1 cellular context compared by ENCODE assay signal in the genomic region with DNA sequence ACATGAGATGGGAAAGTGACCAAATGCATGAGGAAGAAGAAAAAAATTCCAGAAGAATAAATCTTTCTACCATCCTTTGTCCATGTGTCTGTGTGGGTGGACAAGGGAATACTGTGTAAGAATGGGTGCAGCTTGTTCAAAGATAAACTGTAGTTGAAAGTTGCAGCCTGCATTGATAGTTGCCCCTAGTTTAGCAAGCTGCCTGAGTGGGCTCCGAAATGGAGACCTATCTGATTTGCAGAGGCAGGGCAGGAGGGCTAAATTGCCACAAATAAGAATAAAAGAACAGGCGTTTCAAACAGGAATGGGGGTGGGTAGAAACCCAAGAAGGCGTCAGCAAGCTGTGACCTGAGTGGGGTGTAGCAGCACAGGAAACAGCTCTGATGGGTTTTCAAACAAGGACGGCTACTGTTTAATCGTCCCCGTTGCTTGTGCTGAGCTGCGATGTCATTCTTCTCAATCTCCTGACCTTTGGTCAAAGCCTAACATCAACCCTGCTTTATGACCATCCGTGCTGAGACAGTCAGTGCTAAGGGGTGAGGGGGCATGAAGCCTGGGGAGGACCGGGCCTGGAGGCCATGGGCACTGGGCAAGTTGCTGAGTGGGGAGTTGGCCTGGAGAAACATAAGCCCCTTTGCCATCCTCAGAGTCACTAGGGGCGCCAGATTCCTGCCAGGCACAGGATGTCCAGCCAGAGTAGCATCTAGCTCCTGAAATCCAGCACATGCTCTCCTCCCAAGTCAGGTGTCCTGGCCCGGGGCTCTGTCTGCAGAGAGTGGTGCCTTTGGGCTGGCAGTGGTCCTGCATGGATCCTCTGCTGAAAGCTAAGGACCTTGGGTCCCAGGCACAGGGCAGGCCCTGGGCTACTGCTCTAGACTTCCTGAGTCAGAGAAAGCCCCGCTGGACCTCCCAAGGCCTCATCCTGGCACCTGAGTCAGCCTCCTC.
A peak's percentile ranks its signal among the peaks of the same experiment; 100 is the strongest.
TF ChIP-seq lines count a peak whose summit lies in the region.

No MANE protein-coding gene starts in this region.

TF ChIP-seq in HepG2, 621 proteins besides CTCF, POLR2A, EP300 and RAD21 (continued from another document and continues in another):
- TF ChIP-seq TOE1 (CRISPR knock-in tag; IDR thresholded peaks at IDR 0.05) (no peak), ZNF629 (CRISPR knock-in tag; conservative IDR thresholded peaks at IDR 0.05) (0 out of 2 replicates have a peak, but pooled peaks have one; percentile 7), MEIS1 (CRISPR knock-in tag; IDR thresholded peaks at IDR 0.05; ENCODE audit: borderline replicate concordance) (peak; percentile 79; the same call in 1 of the 2 replicates), MEF2D (CRISPR knock-in tag; IDR thresholded peaks at IDR 0.05) (no peak), ZNF33A (CRISPR knock-in tag; IDR thresholded peaks at IDR 0.05; ENCODE audit: borderline replicate concordance) (no peak), SMAD9 (CRISPR knock-in tag; IDR thresholded peaks at IDR 0.05) (no peak), HNRNPK (IDR thresholded peaks at IDR 0.05; ENCODE audit: low read depth, low read length, poor library complexity, severe bottlenecking) (no peak), SMARCE1 (IDR thresholded peaks at IDR 0.05; ENCODE audit: borderline replicate concordance) (no peak), ZNF460 (CRISPR knock-in tag; IDR thresholded peaks at IDR 0.05; ENCODE audit: borderline replicate concordance) (no peak), THRA (CRISPR knock-in tag; IDR thresholded peaks at IDR 0.05; ENCODE audit: borderline replicate concordance) (no peak), SIN3B (IDR thresholded peaks at IDR 0.05; ENCODE audit: low read length) (no peak), KLF9 (CRISPR knock-in tag; IDR thresholded peaks at IDR 0.05; ENCODE audit: low read depth) (no peak), ZKSCAN8 (CRISPR knock-in tag; IDR thresholded peaks at IDR 0.05; ENCODE audit: borderline replicate concordance) (no peak), FIP1L1 (IDR thresholded peaks at IDR 0.05; ENCODE audit: borderline replicate concordance, insufficient read depth, low read depth, low read length) (no peak), POLR2G (IDR thresholded peaks at IDR 0.05; ENCODE audit: low read depth, low read length) (peak; percentile 77), ZNF891 (CRISPR knock-in tag; IDR thresholded peaks at IDR 0.05) (peak; percentile 61; the same call in 1 of the 2 replicates), NCOA5 (CRISPR knock-in tag; IDR thresholded peaks at IDR 0.05) (no peak), MAZ (IDR thresholded peaks at IDR 0.05; ENCODE audit: borderline replicate concordance, low read depth, low read length) (no peak), MAZ (CRISPR knock-in tag; IDR thresholded peaks at IDR 0.05; ENCODE audit: low read depth) (peak; percentile 25; the same call in 1 of the 2 replicates), SIX1 (CRISPR knock-in tag; IDR thresholded peaks at IDR 0.05; ENCODE audit: borderline replicate concordance) (0 out of 2 replicates have a peak, but pooled peaks have one; percentile 22), KDM6A (CRISPR knock-in tag; IDR thresholded peaks at IDR 0.05; ENCODE audit: low read depth) (0 out of 2 replicates have a peak, but pooled peaks have one; percentile 42), ATRX (CRISPR knock-in tag; IDR thresholded peaks at IDR 0.05; ENCODE audit: borderline replicate concordance) (no peak), BRD4 (CRISPR knock-in tag; IDR thresholded peaks at IDR 0.05) (peak; percentile 48; the same call in 1 of the 2 replicates), ZNF678 (CRISPR knock-in tag; IDR thresholded peaks at IDR 0.05) (no peak), MATR3 (CRISPR knock-in tag; IDR thresholded peaks at IDR 0.05) (no peak), HMGXB4 (CRISPR knock-in tag; IDR thresholded peaks at IDR 0.05; ENCODE audit: borderline replicate concordance in 1 of 2, low read depth in 1 of 2) (peak in 1 of 2 experiments; percentile 31; a peak in 1 of 4 replicates)
- TF ChIP-seq, protein P1, sequence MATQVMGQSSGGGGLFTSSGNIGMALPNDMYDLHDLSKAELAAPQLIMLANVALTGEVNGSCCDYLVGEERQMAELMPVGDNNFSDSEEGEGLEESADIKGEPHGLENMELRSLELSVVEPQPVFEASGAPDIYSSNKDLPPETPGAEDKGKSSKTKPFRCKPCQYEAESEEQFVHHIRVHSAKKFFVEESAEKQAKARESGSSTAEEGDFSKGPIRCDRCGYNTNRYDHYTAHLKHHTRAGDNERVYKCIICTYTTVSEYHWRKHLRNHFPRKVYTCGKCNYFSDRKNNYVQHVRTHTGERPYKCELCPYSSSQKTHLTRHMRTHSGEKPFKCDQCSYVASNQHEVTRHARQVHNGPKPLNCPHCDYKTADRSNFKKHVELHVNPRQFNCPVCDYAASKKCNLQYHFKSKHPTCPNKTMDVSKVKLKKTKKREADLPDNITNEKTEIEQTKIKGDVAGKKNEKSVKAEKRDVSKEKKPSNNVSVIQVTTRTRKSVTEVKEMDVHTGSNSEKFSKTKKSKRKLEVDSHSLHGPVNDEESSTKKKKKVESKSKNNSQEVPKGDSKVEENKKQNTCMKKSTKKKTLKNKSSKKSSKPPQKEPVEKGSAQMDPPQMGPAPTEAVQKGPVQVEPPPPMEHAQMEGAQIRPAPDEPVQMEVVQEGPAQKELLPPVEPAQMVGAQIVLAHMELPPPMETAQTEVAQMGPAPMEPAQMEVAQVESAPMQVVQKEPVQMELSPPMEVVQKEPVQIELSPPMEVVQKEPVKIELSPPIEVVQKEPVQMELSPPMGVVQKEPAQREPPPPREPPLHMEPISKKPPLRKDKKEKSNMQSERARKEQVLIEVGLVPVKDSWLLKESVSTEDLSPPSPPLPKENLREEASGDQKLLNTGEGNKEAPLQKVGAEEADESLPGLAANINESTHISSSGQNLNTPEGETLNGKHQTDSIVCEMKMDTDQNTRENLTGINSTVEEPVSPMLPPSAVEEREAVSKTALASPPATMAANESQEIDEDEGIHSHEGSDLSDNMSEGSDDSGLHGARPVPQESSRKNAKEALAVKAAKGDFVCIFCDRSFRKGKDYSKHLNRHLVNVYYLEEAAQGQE (IDR thresholded peaks at IDR 0.05; ENCODE audit: borderline replicate concordance in 1 of 2, low read depth in 1 of 2, low read length in 2 of 2), result no peak
- TF ChIP-seq, protein P2, sequence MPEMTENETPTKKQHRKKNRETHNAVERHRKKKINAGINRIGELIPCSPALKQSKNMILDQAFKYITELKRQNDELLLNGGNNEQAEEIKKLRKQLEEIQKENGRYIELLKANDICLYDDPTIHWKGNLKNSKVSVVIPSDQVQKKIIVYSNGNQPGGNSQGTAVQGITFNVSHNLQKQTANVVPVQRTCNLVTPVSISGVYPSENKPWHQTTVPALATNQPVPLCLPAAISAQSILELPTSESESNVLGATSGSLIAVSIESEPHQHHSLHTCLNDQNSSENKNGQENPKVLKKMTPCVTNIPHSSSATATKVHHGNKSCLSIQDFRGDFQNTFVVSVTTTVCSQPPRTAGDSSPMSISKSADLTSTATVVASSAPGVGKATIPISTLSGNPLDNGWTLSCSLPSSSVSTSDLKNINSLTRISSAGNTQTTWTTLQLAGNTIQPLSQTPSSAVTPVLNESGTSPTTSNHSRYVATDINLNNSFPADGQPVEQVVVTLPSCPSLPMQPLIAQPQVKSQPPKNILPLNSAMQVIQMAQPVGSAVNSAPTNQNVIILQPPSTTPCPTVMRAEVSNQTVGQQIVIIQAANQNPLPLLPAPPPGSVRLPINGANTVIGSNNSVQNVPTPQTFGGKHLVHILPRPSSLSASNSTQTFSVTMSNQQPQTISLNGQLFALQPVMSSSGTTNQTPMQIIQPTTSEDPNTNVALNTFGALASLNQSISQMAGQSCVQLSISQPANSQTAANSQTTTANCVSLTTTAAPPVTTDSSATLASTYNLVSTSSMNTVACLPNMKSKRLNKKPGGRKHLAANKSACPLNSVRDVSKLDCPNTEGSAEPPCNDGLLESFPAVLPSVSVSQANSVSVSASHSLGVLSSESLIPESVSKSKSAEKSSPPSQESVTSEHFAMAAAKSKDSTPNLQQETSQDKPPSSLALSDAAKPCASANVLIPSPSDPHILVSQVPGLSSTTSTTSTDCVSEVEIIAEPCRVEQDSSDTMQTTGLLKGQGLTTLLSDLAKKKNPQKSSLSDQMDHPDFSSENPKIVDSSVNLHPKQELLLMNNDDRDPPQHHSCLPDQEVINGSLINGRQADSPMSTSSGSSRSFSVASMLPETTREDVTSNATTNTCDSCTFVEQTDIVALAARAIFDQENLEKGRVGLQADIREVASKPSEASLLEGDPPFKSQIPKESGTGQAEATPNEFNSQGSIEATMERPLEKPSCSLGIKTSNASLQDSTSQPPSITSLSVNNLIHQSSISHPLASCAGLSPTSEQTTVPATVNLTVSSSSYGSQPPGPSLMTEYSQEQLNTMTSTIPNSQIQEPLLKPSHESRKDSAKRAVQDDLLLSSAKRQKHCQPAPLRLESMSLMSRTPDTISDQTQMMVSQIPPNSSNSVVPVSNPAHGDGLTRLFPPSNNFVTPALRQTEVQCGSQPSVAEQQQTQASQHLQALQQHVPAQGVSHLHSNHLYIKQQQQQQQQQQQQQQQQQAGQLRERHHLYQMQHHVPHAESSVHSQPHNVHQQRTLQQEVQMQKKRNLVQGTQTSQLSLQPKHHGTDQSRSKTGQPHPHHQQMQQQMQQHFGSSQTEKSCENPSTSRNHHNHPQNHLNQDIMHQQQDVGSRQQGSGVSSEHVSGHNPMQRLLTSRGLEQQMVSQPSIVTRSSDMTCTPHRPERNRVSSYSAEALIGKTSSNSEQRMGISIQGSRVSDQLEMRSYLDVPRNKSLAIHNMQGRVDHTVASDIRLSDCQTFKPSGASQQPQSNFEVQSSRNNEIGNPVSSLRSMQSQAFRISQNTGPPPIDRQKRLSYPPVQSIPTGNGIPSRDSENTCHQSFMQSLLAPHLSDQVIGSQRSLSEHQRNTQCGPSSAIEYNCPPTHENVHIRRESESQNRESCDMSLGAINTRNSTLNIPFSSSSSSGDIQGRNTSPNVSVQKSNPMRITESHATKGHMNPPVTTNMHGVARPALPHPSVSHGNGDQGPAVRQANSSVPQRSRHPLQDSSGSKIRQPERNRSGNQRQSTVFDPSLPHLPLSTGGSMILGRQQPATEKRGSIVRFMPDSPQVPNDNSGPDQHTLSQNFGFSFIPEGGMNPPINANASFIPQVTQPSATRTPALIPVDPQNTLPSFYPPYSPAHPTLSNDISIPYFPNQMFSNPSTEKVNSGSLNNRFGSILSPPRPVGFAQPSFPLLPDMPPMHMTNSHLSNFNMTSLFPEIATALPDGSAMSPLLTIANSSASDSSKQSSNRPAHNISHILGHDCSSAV (CRISPR knock-in tag; IDR thresholded peaks at IDR 0.05; ENCODE audit: borderline replicate concordance), result no peak
- TF ChIP-seq, protein P3, sequence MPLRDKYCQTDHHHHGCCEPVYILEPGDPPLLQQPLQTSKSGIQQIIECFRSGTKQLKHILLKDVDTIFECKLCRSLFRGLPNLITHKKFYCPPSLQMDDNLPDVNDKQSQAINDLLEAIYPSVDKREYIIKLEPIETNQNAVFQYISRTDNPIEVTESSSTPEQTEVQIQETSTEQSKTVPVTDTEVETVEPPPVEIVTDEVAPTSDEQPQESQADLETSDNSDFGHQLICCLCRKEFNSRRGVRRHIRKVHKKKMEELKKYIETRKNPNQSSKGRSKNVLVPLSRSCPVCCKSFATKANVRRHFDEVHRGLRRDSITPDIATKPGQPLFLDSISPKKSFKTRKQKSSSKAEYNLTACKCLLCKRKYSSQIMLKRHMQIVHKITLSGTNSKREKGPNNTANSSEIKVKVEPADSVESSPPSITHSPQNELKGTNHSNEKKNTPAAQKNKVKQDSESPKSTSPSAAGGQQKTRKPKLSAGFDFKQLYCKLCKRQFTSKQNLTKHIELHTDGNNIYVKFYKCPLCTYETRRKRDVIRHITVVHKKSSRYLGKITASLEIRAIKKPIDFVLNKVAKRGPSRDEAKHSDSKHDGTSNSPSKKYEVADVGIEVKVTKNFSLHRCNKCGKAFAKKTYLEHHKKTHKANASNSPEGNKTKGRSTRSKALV (CRISPR knock-in tag; IDR thresholded peaks at IDR 0.05), result no peak
- TF ChIP-seq, protein P4, sequence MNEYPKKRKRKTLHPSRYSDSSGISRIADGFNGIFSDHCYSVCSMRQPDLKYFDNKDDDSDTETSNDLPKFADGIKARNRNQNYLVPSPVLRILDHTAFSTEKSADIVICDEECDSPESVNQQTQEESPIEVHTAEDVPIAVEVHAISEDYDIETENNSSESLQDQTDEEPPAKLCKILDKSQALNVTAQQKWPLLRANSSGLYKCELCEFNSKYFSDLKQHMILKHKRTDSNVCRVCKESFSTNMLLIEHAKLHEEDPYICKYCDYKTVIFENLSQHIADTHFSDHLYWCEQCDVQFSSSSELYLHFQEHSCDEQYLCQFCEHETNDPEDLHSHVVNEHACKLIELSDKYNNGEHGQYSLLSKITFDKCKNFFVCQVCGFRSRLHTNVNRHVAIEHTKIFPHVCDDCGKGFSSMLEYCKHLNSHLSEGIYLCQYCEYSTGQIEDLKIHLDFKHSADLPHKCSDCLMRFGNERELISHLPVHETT (CRISPR knock-in tag; conservative IDR thresholded peaks at IDR 0.05), result no peak
- TF ChIP-seq, protein P5, sequence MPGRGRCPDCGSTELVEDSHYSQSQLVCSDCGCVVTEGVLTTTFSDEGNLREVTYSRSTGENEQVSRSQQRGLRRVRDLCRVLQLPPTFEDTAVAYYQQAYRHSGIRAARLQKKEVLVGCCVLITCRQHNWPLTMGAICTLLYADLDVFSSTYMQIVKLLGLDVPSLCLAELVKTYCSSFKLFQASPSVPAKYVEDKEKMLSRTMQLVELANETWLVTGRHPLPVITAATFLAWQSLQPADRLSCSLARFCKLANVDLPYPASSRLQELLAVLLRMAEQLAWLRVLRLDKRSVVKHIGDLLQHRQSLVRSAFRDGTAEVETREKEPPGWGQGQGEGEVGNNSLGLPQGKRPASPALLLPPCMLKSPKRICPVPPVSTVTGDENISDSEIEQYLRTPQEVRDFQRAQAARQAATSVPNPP (CRISPR knock-in tag; IDR thresholded peaks at IDR 0.05), result no peak; the same call in 1 of the 2 replicates
